In genomic region chr3:123447749-123448502, GRCh38 we compare ENCODE assay signal across 8 cellular contexts. TPM values are rescaled to one million over a fixed set of nuclear protein-coding genes. Genes with fewer than 3 reads are reported as not detected.
DNase-seq lines count a peak whose midpoint lies in the region; ATAC-seq lines count a peak whose summit lies in the region.

No MANE protein-coding gene starts in this region.

- H3K4me3 ChIP-seq in skin epidermis: peak overlapping the region; percentile 13 to 54 (median 38)

- H3K27ac ChIP-seq in skin epidermis: peak overlapping the region in 1 of 21 experiments; percentile 12

- DNase-seq in activated T-cell treated with anti-CD3 and anti-CD28 coated beads for 1 hour (ENCODE audit: low read depth) (peak; percentile 13), activated T-cell treated with anti-CD3 and anti-CD28 coated beads for 4 hours (no peak), left ventricle myocardium superior (peak; percentile 73), MV-4-11 (lab: John Stamatoyannopoulos, UW) (no peak), DMS79 (lab: John Stamatoyannopoulos, UW) (no peak), T1000 (lab: John Stamatoyannopoulos, UW) (no peak)
- peak; percentile 53 for DNase-seq in activated T-cell treated with anti-CD3 and anti-CD28 coated beads, Interleukin-2, amount 50 U/mL, for 1 hour

- intact Hi-C loops in left ventricle myocardium superior (cut with micrococcal nuclease): loop anchor here (10.0 kb wide), 2 partner anchors 73 to 103 kb away; no protein-coding TSS in a partner anchor

- peak; percentile 13 for ATAC-seq in left ventricle myocardium superior

RNA-seq across cellular contexts. Expression of gene ADCY5, which starts 1.0 kb away (rescaled TPM):
- 273 TPM for total RNA-seq in left ventricle myocardium superior

Comparison
In these comparisons a context has a peak if more than half of its experiments do, and no peak if none do; other contexts are left out.
1. DNase-seq: peak in activated T-cell treated with anti-CD3 and anti-CD28 coated beads for 1 hour (single experiment), activated T-cell treated with anti-CD3 and anti-CD28 coated beads, Interleukin-2, amount 50 U/mL, for 1 hour (single experiment) and left ventricle myocardium superior (single experiment); none in activated T-cell treated with anti-CD3 and anti-CD28 coated beads for 4 hours (single experiment), MV-4-11 (single experiment), DMS79 (single experiment) and T1000 (single experiment).